ENCODE assay signal across 1 cellular context in genomic region chr3:188431553-188431952, GRCh38.
TF ChIP-seq lines count a peak whose summit lies in the region.

No MANE protein-coding gene starts in this region.

TF ChIP-seq in IMR-90, 13 proteins besides CTCF, POLR2A, EP300 and RAD21:
- TF ChIP-seq CEBPB (IDR thresholded peaks at IDR 0.05; ENCODE audit: low read depth, low read length) (peak; percentile 58; the same call in 1 of the 2 replicates), CHD1 (IDR thresholded peaks at IDR 0.05; ENCODE audit: low read depth, low read length) (no peak)
